16 cellular contexts compared by ENCODE assay signal in genomic region chr5:111169269-111169668, GRCh38. TPM values are rescaled to one million over a fixed set of nuclear protein-coding genes. Genes with fewer than 3 reads are reported as not detected.
DNase-seq lines count a peak whose midpoint lies in the region; ATAC-seq, FAIRE-seq and TF ChIP-seq lines count a peak whose summit lies in the region.
"Had no signal": no experiment of that assay in that cellular context is flagged by ENCODE, and none has a peak within 500 bp of the region (broad histone marks: within the 10 kb centered on the region; RNA-seq: fewer than 3 reads in every experiment).

No MANE protein-coding gene starts in this region.

- no peak overlapping the region for H2BK120ac ChIP-seq in mesendoderm (ENCODE audit: low read depth, low read length)

- H3K4me3 ChIP-seq in mesendoderm (ENCODE audit: low read length) (no peak overlapping the region), right lobe of liver (no peak overlapping the region)
- H3K4me3 ChIP-seq: GM12878, K562 had no signal

- TF ChIP-seq CTCF in WTC11 (IDR thresholded peaks at IDR 0.05) = no peak
- no peak for TF ChIP-seq CTCF in right lobe of liver (IDR thresholded peaks at IDR 0.05)

- no peak overlapping the region for H3K9ac ChIP-seq in mesendoderm (ENCODE audit: low read length)

- H3K18ac ChIP-seq in mesendoderm (ENCODE audit: low read length) = no peak overlapping the region

- no peak overlapping the region for H3K56ac ChIP-seq in mesendoderm (ENCODE audit: low read length)

- H3K9me3 Mint-ChIP-seq in WTC11 = no peaks in the 10 kb centered on the region

- ATAC-seq in WTC11 (peak; percentile 56), right lobe of liver (no peak)
- ATAC-seq: GM12878, K562 had no signal

- H3K36me3 ChIP-seq in mesendoderm (ENCODE audit: control insufficient read depth, insufficient read depth, low read length) = no peaks in the 10 kb centered on the region
- H3K36me3 ChIP-seq in right lobe of liver = no peaks in the 10 kb centered on the region

- no peaks in the 10 kb centered on the region for H3K79me1 ChIP-seq in mesendoderm (ENCODE audit: low read length)

- H4K8ac ChIP-seq in mesendoderm (ENCODE audit: low read depth, low read length) = no peak overlapping the region

- DNase-seq in GM19239 (ENCODE audit: insufficient read length, low spot score) (no peak), WTC11 (ENCODE audit: low spot score) (no peak), mesendoderm (peak; percentile 3), right lobe of liver (no peak), medulla oblongata (ENCODE audit: extremely low spot score) (no peak)
- DNase-seq in activated CD4-positive, alpha-beta T cell treated with anti-CD3 and anti-CD28 coated beads, Interleukin-2, amount 50 U/mL, for 1 hour = no peak
- DNase-seq in activated CD4-positive, CD25-positive, alpha-beta regulatory T cell treated with anti-CD3 and anti-CD28 coated beads, Interleukin-2, amount 50 U/mL, for 72 hours = no peak
- DNase-seq: ACHN; C1 segment of cervical spinal cord; Calu3; CD4-positive, alpha-beta T cell; DMS 273 treated with DMSO at 0.1 percent for 48 hours had no signal

- H3K36me3 Mint-ChIP-seq in WTC11 = no peaks in the 10 kb centered on the region

- H3K4me1 ChIP-seq in mesendoderm (ENCODE audit: control insufficient read depth, low read depth, low read length) = peaks cover 4% of the 10 kb centered on the region
- no peaks in the 10 kb centered on the region for H3K4me1 ChIP-seq in right lobe of liver

- intact Hi-C loops in right lobe of liver (cut with DNase I) = no loop called here

- H3K4me2 ChIP-seq in mesendoderm (ENCODE audit: low read length) = no peak overlapping the region

- H3K27ac Mint-ChIP-seq in WTC11 = no peak overlapping the region
- H3K27ac Mint-ChIP-seq: CD4-positive, alpha-beta T cell had no signal

- H2AK5ac ChIP-seq in mesendoderm (ENCODE audit: low read length) = no peak overlapping the region

- POLR2A ChIA-PET in WTC11 (lab: Charles Lee) = interaction anchor here (1.0 kb wide), 1 partner anchor 110 kb away, joined by 3 read pairs; no protein-coding TSS in a partner anchor

- H3K27me3 Mint-ChIP-seq in WTC11 (ENCODE audit: low read depth) = no peaks in the 10 kb centered on the region
- H3K27me3 Mint-ChIP-seq: CD4-positive, alpha-beta T cell had no signal

- no peak overlapping the region for H4K5ac ChIP-seq in mesendoderm (ENCODE audit: low read length)

- no CpG with 5 or more reads among the region's 2 CpGs for WGBS in mesendoderm (ENCODE audit: extremely low coverage, insufficient coverage, low lambda C conversion rate)
- 55% methylated on average over 2 of the region's 2 CpGs for WGBS in right lobe of liver (ENCODE audit: insufficient coverage, low coverage, low lambda C conversion rate, missing lambda C conversion rate)

- H3K27me3 ChIP-seq in mesendoderm (ENCODE audit: insufficient read depth, low read length, poor library complexity) (no peaks in the 10 kb centered on the region), right lobe of liver (no peaks in the 10 kb centered on the region)

- H3K27ac ChIP-seq in mesendoderm (ENCODE audit: low read depth, low read length) (no peak overlapping the region), right lobe of liver (no peak overlapping the region)

- no peaks in the 10 kb centered on the region for H3K79me2 ChIP-seq in mesendoderm (ENCODE audit: control insufficient read depth, insufficient read depth, low read length)

- no peak overlapping the region for H2BK15ac ChIP-seq in mesendoderm (replicated peaks; ENCODE audit: low read depth)

- CTCF ChIA-PET in WTC11 (lab: Charles Lee) = interaction anchor here (0.7 to 1.6 kb wide), 5 partner anchors 10 to 292 kb away, joined by 3 to 10 read pairs (median 4); no protein-coding TSS in a partner anchor

- H3K23ac ChIP-seq in mesendoderm (ENCODE audit: low read length) = no peak overlapping the region

- peaks cover 31% of the 10 kb centered on the region for H3K4me1 Mint-ChIP-seq in WTC11

- H3K9me3 ChIP-seq in right lobe of liver = no peaks in the 10 kb centered on the region

- no peak overlapping the region for H3K4ac ChIP-seq in mesendoderm (ENCODE audit: low read depth, low read length)

- H3K4me3 Mint-ChIP-seq in WTC11 = no peak overlapping the region
- H3K4me3 Mint-ChIP-seq: CD4-positive, alpha-beta T cell had no signal

- TF ChIP-seq POLR2A in right lobe of liver (IDR thresholded peaks at IDR 0.05) = no peak

- H2BK5ac ChIP-seq in mesendoderm (ENCODE audit: low read length) = no peak overlapping the region

- peak; percentile 4 for FAIRE-seq in GM19239 (lab: Jason Lieb, UNC)
- FAIRE-seq: GM12878, H54, K562 had no signal

TF ChIP-seq in WTC11, 78 proteins besides CTCF, POLR2A, EP300 and RAD21:
- TF ChIP-seq, protein P1, sequence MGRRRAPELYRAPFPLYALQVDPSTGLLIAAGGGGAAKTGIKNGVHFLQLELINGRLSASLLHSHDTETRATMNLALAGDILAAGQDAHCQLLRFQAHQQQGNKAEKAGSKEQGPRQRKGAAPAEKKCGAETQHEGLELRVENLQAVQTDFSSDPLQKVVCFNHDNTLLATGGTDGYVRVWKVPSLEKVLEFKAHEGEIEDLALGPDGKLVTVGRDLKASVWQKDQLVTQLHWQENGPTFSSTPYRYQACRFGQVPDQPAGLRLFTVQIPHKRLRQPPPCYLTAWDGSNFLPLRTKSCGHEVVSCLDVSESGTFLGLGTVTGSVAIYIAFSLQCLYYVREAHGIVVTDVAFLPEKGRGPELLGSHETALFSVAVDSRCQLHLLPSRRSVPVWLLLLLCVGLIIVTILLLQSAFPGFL (CRISPR knock-in tag; IDR thresholded peaks at IDR 0.05; ENCODE audit: borderline replicate concordance) = no peak
- TF ChIP-seq NFYB (CRISPR knock-in tag; conservative IDR thresholded peaks at IDR 0.05; ENCODE audit: low read depth) (no peak), JUN (CRISPR knock-in tag; IDR thresholded peaks at IDR 0.05) (no peak), ZNF416 (CRISPR knock-in tag; IDR thresholded peaks at IDR 0.05) (no peak), NFE2L1 (CRISPR knock-in tag; IDR thresholded peaks at IDR 0.05) (no peak), E2F5 (CRISPR knock-in tag; IDR thresholded peaks at IDR 0.05) (no peak), ZNF138 (CRISPR knock-in tag; conservative IDR thresholded peaks at IDR 0.05) (no peak), SMAD3 (CRISPR knock-in tag; IDR thresholded peaks at IDR 0.05; ENCODE audit: borderline replicate concordance) (no peak)
- TF ChIP-seq, protein P2, sequence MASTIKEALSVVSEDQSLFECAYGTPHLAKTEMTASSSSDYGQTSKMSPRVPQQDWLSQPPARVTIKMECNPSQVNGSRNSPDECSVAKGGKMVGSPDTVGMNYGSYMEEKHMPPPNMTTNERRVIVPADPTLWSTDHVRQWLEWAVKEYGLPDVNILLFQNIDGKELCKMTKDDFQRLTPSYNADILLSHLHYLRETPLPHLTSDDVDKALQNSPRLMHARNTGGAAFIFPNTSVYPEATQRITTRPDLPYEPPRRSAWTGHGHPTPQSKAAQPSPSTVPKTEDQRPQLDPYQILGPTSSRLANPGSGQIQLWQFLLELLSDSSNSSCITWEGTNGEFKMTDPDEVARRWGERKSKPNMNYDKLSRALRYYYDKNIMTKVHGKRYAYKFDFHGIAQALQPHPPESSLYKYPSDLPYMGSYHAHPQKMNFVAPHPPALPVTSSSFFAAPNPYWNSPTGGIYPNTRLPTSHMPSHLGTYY (CRISPR knock-in tag; IDR thresholded peaks at IDR 0.05) = no peak

RNA-seq across cellular contexts. Expression of gene CAMK4, which starts 54.9 kb away (rescaled TPM):
- 5.8 to 10.6 TPM (median 7.4 TPM) in 3 replicates for total RNA-seq in WTC11 (2021)
- polyA plus RNA-seq in mesendoderm (2013, experiment 1 of 2) = 2.7 TPM
- 2.0 TPM for polyA plus RNA-seq in mesendoderm (2013, experiment 2 of 2)
- total RNA-seq in right lobe of liver = 1 to 10 TPM in 3 of 6 experiments, under 1 TPM in 3; 0.81 to 4.3 (median 1.3) TPM
- total RNA-seq: G401 had no signal
- polyA plus RNA-seq: K562 had no signal
